9 cellular contexts compared by ENCODE assay signal in the genomic region with DNA sequence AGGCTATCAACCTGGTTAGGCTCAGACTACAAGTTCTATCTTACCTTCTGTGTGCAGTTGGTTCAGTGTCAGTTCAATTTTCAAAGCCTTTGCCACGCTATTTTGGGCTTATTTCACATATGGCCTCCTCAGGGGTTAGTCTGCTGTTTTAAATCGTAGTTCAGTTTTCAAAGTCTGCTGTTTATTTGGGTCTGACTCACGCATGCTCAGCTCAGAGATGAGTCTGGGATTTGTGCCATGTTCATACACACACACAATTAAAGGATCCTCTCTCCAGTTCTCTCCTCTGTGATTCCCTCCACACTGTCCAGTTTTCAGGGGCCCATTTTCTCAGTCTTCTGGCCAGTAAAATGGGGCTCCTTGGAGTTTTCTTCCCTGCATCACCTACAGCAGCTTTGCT. TPM values are rescaled to one million over a fixed set of nuclear protein-coding genes. Genes with fewer than 3 reads are reported as not detected.
A peak's percentile ranks its signal among the peaks of the same experiment; 100 is the strongest.
DNase-seq lines count a peak whose midpoint lies in the region; ATAC-seq, FAIRE-seq and TF ChIP-seq lines count a peak whose summit lies in the region.
"Had no signal": no experiment of that assay in that cellular context is flagged by ENCODE, and none has a peak within 500 bp of the region (broad histone marks: within the 10 kb centered on the region; RNA-seq: fewer than 3 reads in every experiment).

No MANE protein-coding gene starts in this region.

- no peaks in the 10 kb centered on the region for H3K9me3 Mint-ChIP-seq in activated naive CD4-positive, alpha-beta T cell treated with anti-CD3 and anti-CD28 coated beads for 36 hours

- no peak overlapping the region for H3K27ac ChIP-seq in RWPE2 (ENCODE audit: poor library complexity, severe bottlenecking)
- H3K27ac ChIP-seq in pancreas: no peak overlapping the region

- WGBS in pancreas, 2 donors: 18 to 37% methylated on average over 3 of the region's 3 CpGs

- no peak overlapping the region for H3K4me3 ChIP-seq in RWPE2 (ENCODE audit: severe bottlenecking)
- no peak overlapping the region for H3K4me3 ChIP-seq in pancreas
- no peak overlapping the region for H3K4me3 ChIP-seq in H7 (ENCODE audit: insufficient read depth, low read depth, low read length)

- no peak overlapping the region for H3K27ac Mint-ChIP-seq in activated naive CD4-positive, alpha-beta T cell treated with anti-CD3 and anti-CD28 coated beads for 36 hours

- H3K4me1 ChIP-seq in RWPE2 (ENCODE audit: insufficient read depth, poor library complexity, severe bottlenecking) (no peaks in the 10 kb centered on the region), pancreas (no peaks in the 10 kb centered on the region)

- no peaks in the 10 kb centered on the region for H3K4me1 Mint-ChIP-seq in activated naive CD4-positive, alpha-beta T cell treated with anti-CD3 and anti-CD28 coated beads for 36 hours (ENCODE audit: low read depth)

- intact Hi-C loops in pancreas (cut with DNase I): no loop called here
- intact Hi-C loops in activated naive CD4-positive, alpha-beta T cell treated with anti-CD3 and anti-CD28 coated beads for 36 hours (cut with micrococcal nuclease): no loop called here

- H3K36me3 Mint-ChIP-seq in activated naive CD4-positive, alpha-beta T cell treated with anti-CD3 and anti-CD28 coated beads for 36 hours (ENCODE audit: low read depth): no peaks in the 10 kb centered on the region

- ATAC-seq in RWPE2 (ENCODE audit: low read depth) (peak; percentile 60), pancreas (peak in 3 of 4 donors; percentile 59 to 72 (median 61))

- no peaks in the 10 kb centered on the region for H3K27me3 ChIP-seq in RWPE2 (ENCODE audit: insufficient read depth, poor library complexity, severe bottlenecking)
- no peaks in the 10 kb centered on the region for H3K27me3 ChIP-seq in pancreas
- no peaks in the 10 kb centered on the region for H3K27me3 ChIP-seq in H7 (ENCODE audit: control insufficient read depth, insufficient read depth, low read length)

- peak; percentile 80 for DNase-seq in DMS 273 treated with DMSO at 0.1 percent for 48 hours (lab: John Stamatoyannopoulos, UW)
- no peak for DNase-seq in RWPE2 (ENCODE audit: low spot score)
- peak; percentile 71 for DNase-seq in fibroblast of the conjunctiva (ENCODE audit: low read depth)
- peak in 1 of 6 donors; percentile 16 for DNase-seq in pancreas
- DNase-seq in H7: no peak
- DNase-seq in NCI-H748 (lab: John Stamatoyannopoulos, UW; ENCODE audit: unreplicated experiment): no peak
- no peak for DNase-seq in NK-92 treated with Interleukin-12 subunit alpha and Interleukin-12 subunit beta, amount 100 ng/mL, for 24 hours (lab: John Stamatoyannopoulos, UW)
- no peak for DNase-seq in activated naive CD4-positive, alpha-beta T cell treated with anti-CD3 and anti-CD28 coated beads for 36 hours

- FAIRE-seq in pancreas (lab: Jason Lieb, UNC): no peak
- FAIRE-seq: endometrium had no signal

- CTCF ChIA-PET in activated naive CD4-positive, alpha-beta T cell treated with anti-CD3 and anti-CD28 coated beads for 36 hours (lab: Charles Lee): no interaction called here

- no peaks in the 10 kb centered on the region for H3K27me3 Mint-ChIP-seq in activated naive CD4-positive, alpha-beta T cell treated with anti-CD3 and anti-CD28 coated beads for 36 hours (ENCODE audit: low read depth)

- TF ChIP-seq CTCF in RWPE2 (IDR thresholded peaks at IDR 0.05; ENCODE audit: poor library complexity, severe bottlenecking) (no peak), pancreas (IDR thresholded peaks at IDR 0.05) (no peak)

- H3K9me3 ChIP-seq in RWPE2 (ENCODE audit: severe bottlenecking) (no peaks in the 10 kb centered on the region), pancreas (no peaks in the 10 kb centered on the region)

- H3K36me3 ChIP-seq in RWPE2 (ENCODE audit: low read depth): no peaks in the 10 kb centered on the region
- no peaks in the 10 kb centered on the region for H3K36me3 ChIP-seq in pancreas
- H3K36me3 ChIP-seq in H7 (replicated peaks; ENCODE audit: control insufficient read depth, insufficient read depth, low read length): no peaks in the 10 kb centered on the region

- H3K4me3 Mint-ChIP-seq in activated naive CD4-positive, alpha-beta T cell treated with anti-CD3 and anti-CD28 coated beads for 36 hours: no peak overlapping the region

RNA-seq across cellular contexts. Expression of a gene that starts 32.2 kb away (rescaled TPM):
- 10 to 100 TPM; 19.0 to 40.3 (median 26.4) TPM for total RNA-seq in pancreas
- 1 to 10 TPM; 4.4 to 8.8 TPM for polyA plus RNA-seq in pancreas
- total RNA-seq in H7 (2014; rRNA removed; shearing (Covaris generic)): 16.6 and 21.1 TPM in 2 replicates
- 10 to 100 TPM; 27.1 to 27.9 TPM for total RNA-seq in activated naive CD4-positive, alpha-beta T cell treated with anti-CD3 and anti-CD28 coated beads for 36 hours

Comparison
In these comparisons a context has a peak if more than half of its experiments do, and no peak if none do; other contexts are left out.
1. DNase-seq: peak in DMS 273 treated with DMSO at 0.1 percent for 48 hours (single experiment) and fibroblast of the conjunctiva (single experiment); none in RWPE2 (single experiment), H7 (single experiment), NCI-H748 (single experiment), NK-92 treated with Interleukin-12 subunit alpha and Interleukin-12 subunit beta, amount 100 ng/mL, for 24 hours (single experiment) and activated naive CD4-positive, alpha-beta T cell treated with anti-CD3 and anti-CD28 coated beads for 36 hours (single experiment).